24 cellular contexts compared by ENCODE assay signal in the genomic region with DNA sequence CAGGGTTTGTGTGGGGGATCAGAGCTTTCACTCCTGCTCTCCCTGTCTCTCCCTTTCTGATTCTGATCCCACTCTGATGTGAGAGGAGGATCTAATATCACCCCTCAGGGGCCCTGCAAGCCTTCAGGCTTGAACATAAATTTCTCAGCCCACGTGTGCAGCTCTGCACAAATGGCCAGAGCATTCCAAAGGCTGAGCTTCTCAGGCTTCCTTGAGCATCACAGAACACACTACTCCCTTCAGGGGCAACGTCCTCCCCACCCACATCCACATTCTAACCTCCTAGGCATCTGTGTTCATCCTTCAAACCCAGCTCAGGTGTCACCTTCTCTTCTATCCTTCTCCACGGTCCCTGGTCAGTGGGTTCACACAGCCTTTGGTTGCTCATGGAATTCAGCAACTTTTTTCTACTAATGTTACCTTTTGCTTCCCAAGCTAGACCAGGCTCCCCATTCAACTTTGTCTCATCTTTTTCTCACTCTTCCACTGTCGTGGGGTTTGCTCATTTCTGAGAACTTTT.
"Had no signal": no experiment of that assay in that cellular context is flagged by ENCODE, and none has a peak within 500 bp of the region (broad histone marks: within the 10 kb centered on the region; RNA-seq: fewer than 3 reads in every experiment).

No MANE protein-coding gene starts in this region.

- H3K27ac ChIP-seq: epithelial cell of prostate, sigmoid colon, transverse colon had no signal

- H3K4me3 Mint-ChIP-seq: activated B cell treated with CpG ODN at 0.5 μM for 24 hours; activated CD4-positive, alpha-beta memory T cell treated with anti-CD3 and anti-CD28 coated beads, Interleukin-2, amount 10 ng/mL, durations not matched to agents 7 days and 5 days; activated CD8-positive, alpha-beta memory T cell treated with anti-CD3 and anti-CD28 coated beads, Interleukin-2, amount 10 ng/mL, durations not matched to agents 7 days and 5 days; endodermal cell; memory B cell; stimulated activated naive B cell treated with anti-CD40 and anti-IgM and Interleukin-4, amounts not matched to agents 10 μg/mL and 1 μg/mL and 100 μg/mL, for 72 hours had no signal

- H3K4me3 ChIP-seq: heart right ventricle, sigmoid colon, smooth muscle cell, transverse colon had no signal

- H3K27me3 Mint-ChIP-seq: activated CD4-positive, alpha-beta memory T cell treated with anti-CD3 and anti-CD28 coated beads, Interleukin-2, amount 10 ng/mL, durations not matched to agents 7 days and 5 days; activated CD8-positive, alpha-beta memory T cell treated with anti-CD3 and anti-CD28 coated beads, Interleukin-2, amount 10 ng/mL, durations not matched to agents 7 days and 5 days had no signal

- ATAC-seq: activated CD8-positive, alpha-beta memory T cell treated with anti-CD3 and anti-CD28 coated beads, Interleukin-2, amount 10 ng/mL, durations not matched to agents 7 days and 5 days; activated naive CD4-positive, alpha-beta T cell treated with anti-CD3 and anti-CD28 coated beads, Interleukin-2, amount 50 U/mL, for 72 hours; heart right ventricle; stimulated activated naive B cell treated with anti-CD40 and anti-IgM and Interleukin-4, amounts not matched to agents 10 μg/mL and 1 μg/mL and 100 μg/mL, for 72 hours had no signal

- DNase-seq: activated B cell treated with CpG ODN at 0.5 μM for 24 hours; activated CD4-positive, alpha-beta memory T cell treated with anti-CD3 and anti-CD28 coated beads, Interleukin-2, amount 10 ng/mL, durations not matched to agents 7 days and 5 days; activated CD4-positive, alpha-beta T cell treated with anti-CD3 and anti-CD28 coated beads for 48 hours; activated CD8-positive, alpha-beta memory T cell treated with anti-CD3 and anti-CD28 coated beads, Interleukin-2, amount 10 ng/mL, durations not matched to agents 7 days and 5 days; activated effector memory CD4-positive, alpha-beta T cell treated with anti-CD3 and anti-CD28 coated beads, Interleukin-2, amount 50 U/mL, for 16 hours; activated T-cell treated with anti-CD3 and anti-CD28 coated beads for 4 hours; amygdala; cerebellar nuclear complex; cortex of kidney; heart right ventricle; islet precursor cell; retina; sigmoid colon; stimulated activated CD4-positive, alpha-beta T cell treated with anti-CD3 and anti-CD28 coated beads, Interleukin-15, amount 100 ng/mL, for 24 hours; stimulated activated naive B cell treated with anti-CD40 and anti-IgM and Interleukin-4, amounts not matched to agents 10 μg/mL and 1 μg/mL and 100 μg/mL, for 72 hours; transverse colon had no signal

- FAIRE-seq: bronchial epithelial cell, urothelium cell line had no signal

- H3K9me3 Mint-ChIP-seq: activated B cell treated with CpG ODN at 0.5 μM for 24 hours; activated CD4-positive, alpha-beta memory T cell treated with anti-CD3 and anti-CD28 coated beads, Interleukin-2, amount 10 ng/mL, durations not matched to agents 7 days and 5 days; activated naive CD4-positive, alpha-beta T cell treated with anti-CD3 and anti-CD28 coated beads, Interleukin-2, amount 50 U/mL, for 72 hours; endodermal cell; memory B cell; stimulated activated naive B cell treated with anti-CD40 and anti-IgM and Interleukin-4, amounts not matched to agents 10 μg/mL and 1 μg/mL and 100 μg/mL, for 72 hours had no signal

- H3K36me3 ChIP-seq: heart right ventricle, sigmoid colon, transverse colon had no signal

- H3K9me3 ChIP-seq: heart right ventricle, sigmoid colon, transverse colon had no signal

- H3K36me3 Mint-ChIP-seq: activated CD8-positive, alpha-beta memory T cell treated with anti-CD3 and anti-CD28 coated beads, Interleukin-2, amount 10 ng/mL, durations not matched to agents 7 days and 5 days; stimulated activated naive B cell treated with anti-CD40 and anti-IgM and Interleukin-4, amounts not matched to agents 10 μg/mL and 1 μg/mL and 100 μg/mL, for 72 hours had no signal

- H3K27me3 ChIP-seq: sigmoid colon, transverse colon had no signal

- H3K27ac Mint-ChIP-seq: activated B cell treated with CpG ODN at 0.5 μM for 24 hours; activated CD4-positive, alpha-beta memory T cell treated with anti-CD3 and anti-CD28 coated beads, Interleukin-2, amount 10 ng/mL, durations not matched to agents 7 days and 5 days; activated CD8-positive, alpha-beta memory T cell treated with anti-CD3 and anti-CD28 coated beads, Interleukin-2, amount 10 ng/mL, durations not matched to agents 7 days and 5 days; activated naive CD4-positive, alpha-beta T cell treated with anti-CD3 and anti-CD28 coated beads, Interleukin-2, amount 50 U/mL, for 72 hours; endodermal cell; memory B cell; progenitor cell of endocrine pancreas; stimulated activated naive B cell treated with anti-CD40 and anti-IgM and Interleukin-4, amounts not matched to agents 10 μg/mL and 1 μg/mL and 100 μg/mL, for 72 hours had no signal
